ENCODE assay signal across 36 cellular contexts in genomic region chr15:67796196-67796699, GRCh38. TPM values are rescaled to one million over a fixed set of nuclear protein-coding genes. Genes with fewer than 3 reads are reported as not detected.
"Had no signal": no experiment of that assay in that cellular context is flagged by ENCODE, and none has a peak within 500 bp of the region (broad histone marks: within the 10 kb centered on the region; RNA-seq: fewer than 3 reads in every experiment).

No MANE protein-coding gene starts in this region.

- DNase-seq: activated CD4-positive, alpha-beta T cell treated with anti-CD3 and anti-CD28 coated beads for 48 hours; activated CD4-positive, alpha-beta T cell treated with anti-CD3 and anti-CD28 coated beads, Interleukin-2, amount 50 U/mL, for 48 hours; activated CD8-positive, alpha-beta memory T cell treated with anti-CD3 and anti-CD28 coated beads for 24 hours; activated CD8-positive, alpha-beta memory T cell treated with anti-CD3 and anti-CD28 coated beads, Interleukin-2, amount 50 U/mL, for 48 hours; activated gamma-delta T cell treated with Interleukin-2 at 50 U/mL for 16 hours; activated T-cell treated with anti-CD3 and anti-CD28 coated beads, Interleukin-2, amount 50 U/mL, for 24 hours; anterior cingulate cortex; dorsolateral prefrontal cortex; effector memory CD4-positive, alpha-beta T cell; left cardiac atrium; midbrain; naive thymus-derived CD4-positive, alpha-beta T cell; ovary; stimulated activated CD4-positive, alpha-beta T cell treated with anti-CD3 and anti-CD28 coated beads, Interleukin-12 subunit alpha, Interleukin-12 subunit beta, amount 100 ng/mL, for 4 hours; stimulated activated CD4-positive, alpha-beta T cell treated with anti-CD3 and anti-CD28 coated beads, Interleukin-4, amount 100 ng/mL, for 1 hour; T-helper 2 cell; trophoblast cell; uterus; WERI-Rb-1 had no signal

- H3K36me3 ChIP-seq: ovary, thoracic aorta, uterus, WERI-Rb-1 had no signal

- H3K79me2 ChIP-seq: hepatocyte had no signal

- H3K27me3 ChIP-seq: dorsolateral prefrontal cortex, gastroesophageal sphincter, hepatocyte, ovary, uterus had no signal

- H3K9me3 ChIP-seq: ovary, uterus had no signal

- H3K4me2 ChIP-seq: hepatocyte had no signal

- H3K4me1 ChIP-seq: gastroesophageal sphincter, uterus had no signal

- H3K27ac ChIP-seq: dorsolateral prefrontal cortex, gastroesophageal sphincter, hepatocyte, ovary, skin epidermis, thoracic aorta, uterus, WERI-Rb-1 had no signal

- ATAC-seq: activated CD4-positive, CD25-positive, alpha-beta regulatory T cell treated with anti-CD3 and anti-CD28 coated beads, Interleukin-2, amount 50 U/mL, for 24 hours; activated T-helper 17 cell treated with anti-CD3 and anti-CD28 coated beads, Interleukin-2, amount 50 U/mL, for 72 hours; gastroesophageal sphincter; left cardiac atrium; naive thymus-derived CD4-positive, alpha-beta T cell; sciatic nerve had no signal

- H3K4me3 ChIP-seq: dorsolateral prefrontal cortex, gastroesophageal sphincter, hepatocyte, ovary, skin epidermis, thoracic aorta, uterus had no signal

- H2AFZ ChIP-seq: hepatocyte had no signal

RNA-seq across cellular contexts. Expression of gene SKOR1, which starts 29.1 kb away (rescaled TPM):
- total RNA-seq: fibroblast of villous mesenchyme had no signal
- polyA plus RNA-seq: naive thymus-derived CD4-positive, alpha-beta T cell had no signal

RNA-seq across cellular contexts. Expression of gene RNU6-1, which starts 43.6 kb away (rescaled TPM):
- total RNA-seq: activated T-helper 17 cell treated with anti-CD3 and anti-CD28 coated beads, Interleukin-2, amount 50 U/mL, for 72 hours; bronchial epithelial cell; dorsolateral prefrontal cortex; fibroblast of lung; fibroblast of villous mesenchyme; gastroesophageal sphincter; hepatocyte; left cardiac atrium; lower leg skin; naive thymus-derived CD4-positive, alpha-beta T cell; ovary; progenitor cell of endocrine pancreas; renal cortical epithelial cell; sciatic nerve; subcutaneous adipose tissue; thoracic aorta; uterus had no signal
- polyA plus RNA-seq: esophagus; fibroblast of lung; hepatocyte; keratinocyte; naive thymus-derived CD4-positive, alpha-beta T cell; neural cell; ovary had no signal
